In the genomic region with DNA sequence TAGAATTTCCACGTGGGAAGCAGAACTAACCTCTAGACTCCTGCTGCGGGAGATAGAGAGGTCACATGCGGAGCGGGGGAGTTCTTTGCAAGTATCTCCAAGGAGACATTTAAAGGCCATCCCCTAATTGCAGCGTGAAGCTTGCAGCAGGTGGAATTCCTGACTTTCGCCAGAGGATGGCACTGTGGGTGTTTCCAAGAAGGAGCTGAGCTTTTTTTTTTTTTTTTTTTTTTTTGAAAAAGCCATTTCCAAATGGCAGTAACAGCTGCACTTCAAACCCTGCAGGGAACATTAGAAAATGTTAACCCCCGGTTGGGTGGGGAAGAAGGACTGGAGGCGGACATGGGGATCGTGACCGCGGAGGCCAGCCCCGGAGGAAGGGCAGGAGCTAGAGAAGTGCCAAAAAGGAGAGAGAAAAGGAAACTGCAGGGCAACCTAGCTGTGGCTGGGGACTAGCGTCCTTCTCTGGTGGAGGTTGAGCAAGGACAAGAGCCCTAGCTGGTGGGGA, we compare ENCODE assay signal across 8 cellular contexts.
A peak's percentile ranks its signal among the peaks of the same experiment; 100 is the strongest.
DNase-seq lines count a peak whose midpoint lies in the region; ATAC-seq, FAIRE-seq and TF ChIP-seq lines count a peak whose summit lies in the region.

No MANE protein-coding gene starts in this region.

- WGBS in hepatocyte (ENCODE audit: low lambda C conversion rate, missing lambda C conversion rate), result 2% methylated on average over 13 of the region's 13 CpGs

- H3K4me1 ChIP-seq in astrocyte (ENCODE audit: insufficient read depth, low read length) (no peaks in the 10 kb centered on the region), hepatocyte (ENCODE audit: insufficient read depth) (no peaks in the 10 kb centered on the region), gastrocnemius medialis (peaks cover 0 to 8% of the 10 kb centered on the region in 2 donors)

- H3K4me3 ChIP-seq in astrocyte (ENCODE audit: insufficient read depth, low read depth, low read length) (no peak overlapping the region), hepatocyte (no peak overlapping the region), gastrocnemius medialis (peak overlapping the region; percentile 39 to 55 (median 48))

- H3K36me3 ChIP-seq in astrocyte (ENCODE audit: insufficient read depth, low read length), result no peaks in the 10 kb centered on the region
- no peaks in the 10 kb centered on the region for H3K36me3 ChIP-seq in hepatocyte (replicated peaks; ENCODE audit: insufficient read depth, low read depth)
- H3K36me3 ChIP-seq in gastrocnemius medialis, result no peaks in the 10 kb centered on the region

- H3K4me1 Mint-ChIP-seq in astrocyte (ENCODE audit: low read depth, unreplicated experiment) (no peaks in the 10 kb centered on the region), T-helper 17 cell (peaks cover 3% of the 10 kb centered on the region)

- intact Hi-C loops in gastrocnemius medialis (cut with DNase I; ENCODE audit: low total_unique reads), result loop anchor here (10.0 kb wide), 1 partner anchor 151 kb away; no protein-coding TSS in a partner anchor

- H3K9me3 ChIP-seq in astrocyte (ENCODE audit: insufficient read depth, low read depth, low read length) (no peaks in the 10 kb centered on the region), hepatocyte (ENCODE audit: low read depth) (no peaks in the 10 kb centered on the region), gastrocnemius medialis (no peaks in the 10 kb centered on the region), T-helper 17 cell (ENCODE audit: control insufficient read depth, low read length, poor library complexity, severe bottlenecking) (no peaks in the 10 kb centered on the region)

- no peak overlapping the region for H3K27ac Mint-ChIP-seq in astrocyte (ENCODE audit: unreplicated experiment)
- no peak overlapping the region for H3K27ac Mint-ChIP-seq in T-helper 17 cell

- ATAC-seq in gastrocnemius medialis (peak; percentile 65 to 68), T-helper 17 cell (no peak), GM21529 (IDR thresholded peaks at IDR 0.05; ENCODE audit: unreplicated experiment) (no peak)

- H4K20me1 ChIP-seq in astrocyte (ENCODE audit: insufficient read depth, low read length) (no peaks in the 10 kb centered on the region), hepatocyte (ENCODE audit: insufficient read depth, poor library complexity, severe bottlenecking) (no peaks in the 10 kb centered on the region)

- H3K27me3 ChIP-seq in astrocyte (ENCODE audit: insufficient read depth, low read length) (no peaks in the 10 kb centered on the region), hepatocyte (no peaks in the 10 kb centered on the region), gastrocnemius medialis (no peaks in the 10 kb centered on the region)

- H3K27ac ChIP-seq in astrocyte (ENCODE audit: low read depth, low read length), result no peak overlapping the region
- no peak overlapping the region for H3K27ac ChIP-seq in hepatocyte
- no peak overlapping the region for H3K27ac ChIP-seq in gastrocnemius medialis

- H3K9me2 ChIP-seq in hepatocyte (replicated peaks; ENCODE audit: insufficient read depth), result no peaks in the 10 kb centered on the region

- no peak overlapping the region for H3K9ac ChIP-seq in astrocyte (ENCODE audit: low read length)

- H3K9me3 Mint-ChIP-seq in astrocyte (ENCODE audit: unreplicated experiment), result no peaks in the 10 kb centered on the region

- H3K79me2 ChIP-seq in astrocyte (ENCODE audit: insufficient read depth, low read length) (no peaks in the 10 kb centered on the region), hepatocyte (no peaks in the 10 kb centered on the region)

- H3K27me3 Mint-ChIP-seq in astrocyte (ENCODE audit: low read depth, unreplicated experiment) (no peaks in the 10 kb centered on the region), T-helper 17 cell (peaks cover 13% of the 10 kb centered on the region)

- no peak for TF ChIP-seq POLR2A in gastrocnemius medialis (IDR thresholded peaks at IDR 0.05)

- H3K36me3 Mint-ChIP-seq in astrocyte (ENCODE audit: low read depth, unreplicated experiment), result no peaks in the 10 kb centered on the region
- peaks cover 2% of the 10 kb centered on the region for H3K36me3 Mint-ChIP-seq in T-helper 17 cell (ENCODE audit: low read depth)

- H2AFZ ChIP-seq in astrocyte (ENCODE audit: low read depth, low read length) (peak overlapping the region; percentile 47), hepatocyte (no peak overlapping the region)

- no peak for FAIRE-seq in astrocyte (lab: Jason Lieb, UNC)

- TF ChIP-seq CTCF in astrocyte (IDR thresholded peaks at IDR 0.05; ENCODE audit: insufficient read depth, low read depth, low read length), result peak; percentile 65
- TF ChIP-seq CTCF in hepatocyte (IDR thresholded peaks at IDR 0.05; ENCODE audit: poor library complexity), result peak; percentile 77
- TF ChIP-seq CTCF in gastrocnemius medialis (IDR thresholded peaks at IDR 0.05 in 4 of 5, conservative IDR thresholded peaks at IDR 0.05 in 1 of 5), result peak; percentile 0 to 70 (median 45)

- H3K4me2 ChIP-seq in astrocyte (ENCODE audit: low read length) (peak overlapping the region; percentile 65), hepatocyte (peak overlapping the region; percentile 80)

- H3K4me3 Mint-ChIP-seq in astrocyte (ENCODE audit: unreplicated experiment) (no peak overlapping the region), T-helper 17 cell (no peak overlapping the region)

- DNase-seq in DMS114 treated with DMSO at 0.1 percent for 48 hours (lab: John Stamatoyannopoulos, UW; ENCODE audit: unreplicated experiment) (peak; percentile 60), HK-2 (ENCODE audit: unreplicated experiment) (peak; percentile 47), NCI-H526 (lab: John Stamatoyannopoulos, UW) (peak; percentile 43 to 79), astrocyte (ENCODE audit: low read depth) (peak; percentile 34), hepatocyte (ENCODE audit: low spot score) (peak; percentile 87), gastrocnemius medialis (peak; percentile 7 to 30), T-helper 17 cell (no peak)

- in situ Hi-C loops in gastrocnemius medialis (cut with MboI; ENCODE audit: low sequenced_read_pairs in 4 of 4), result no loop called here

Comparison
In these comparisons a context has a peak if more than half of its experiments do, and no peak if none do; other contexts are left out.
1. DNase-seq: peak in DMS114 treated with DMSO at 0.1 percent for 48 hours (single experiment), HK-2 (single experiment), NCI-H526 (2 of 2), astrocyte (single experiment), hepatocyte (single experiment) and gastrocnemius medialis (2 of 2); none in T-helper 17 cell (0 of 3).
2. H3K4me3 ChIP-seq: peak in gastrocnemius medialis (4 of 4); none in astrocyte (single experiment) and hepatocyte (single experiment).
3. ATAC-seq: peak in gastrocnemius medialis (2 of 2); none in T-helper 17 cell (single experiment) and GM21529 (single experiment).
4. Peak in every context shown above with its lines, with median percentiles within 50 percentile points of each other: CTCF ChIP-seq.